Comparison of ENCODE assay signal across 22 cellular contexts in the genomic region with DNA sequence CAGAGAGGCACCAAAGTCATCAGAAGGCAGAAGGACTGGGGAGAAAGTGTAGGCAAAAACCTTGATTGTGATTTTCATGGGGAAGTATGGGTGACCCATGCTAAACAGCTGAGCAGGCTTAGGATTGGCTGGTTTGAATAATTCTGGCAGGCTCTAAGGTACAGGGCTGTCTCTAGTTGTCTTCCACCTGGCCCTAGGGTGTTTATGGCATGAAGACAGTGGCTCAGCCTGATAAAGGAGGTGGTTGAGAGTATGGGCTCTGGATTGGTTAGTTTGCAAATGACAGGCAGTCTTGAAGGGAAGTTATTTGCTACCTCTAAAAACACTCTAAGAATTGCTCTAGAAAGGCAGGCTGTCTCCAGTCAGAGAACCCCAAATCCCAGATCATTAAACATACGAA.
"Had no signal": no experiment of that assay in that cellular context is flagged by ENCODE, and none has a peak within 500 bp of the region (broad histone marks: within the 10 kb centered on the region; RNA-seq: fewer than 3 reads in every experiment).

No MANE protein-coding gene starts in this region.

- H3K36me3 ChIP-seq: adrenal gland had no signal

- H3K9me3 ChIP-seq: adrenal gland had no signal

- H2AFZ ChIP-seq: PC-9 had no signal

- DNase-seq: activated B cell treated with CpG ODN at 0.5 μM for 24 hours; activated CD4-positive, alpha-beta T cell treated with anti-CD3 and anti-CD28 coated beads for 1 hour; activated CD4-positive, alpha-beta T cell treated with anti-CD3 and anti-CD28 coated beads, Interleukin-2, amount 10 ng/mL, durations not matched to agents 24 days and 14 days; activated CD4-positive, alpha-beta T cell treated with anti-CD3 and anti-CD28 coated beads, Interleukin-2, amount 50 U/mL, for 48 hours; activated CD8-positive, alpha-beta memory T cell treated with anti-CD3 and anti-CD28 coated beads for 24 hours; activated naive CD4-positive, alpha-beta T cell treated with anti-CD3 and anti-CD28 coated beads, Interleukin-2, amount 50 U/mL, for 16 hours; activated naive CD8-positive, alpha-beta T cell treated with anti-CD3 and anti-CD28 coated beads, Interleukin-2, amount 10 ng/mL, durations not matched to agents 7 days and 5 days; activated T-cell treated with anti-CD3 and anti-CD28 coated beads, Interleukin-2, amount 50 U/mL, for 72 hours; anterior cingulate cortex; MM.1S; NCI-H1105; NCI-H1436 treated with DMSO at 0.1 percent for 48 hours; NCI-H187; NCI-H2081; NCI-H510A treated with DMSO at 0.1 percent for 48 hours; PC-9; T-cell; T-helper 2 cell; T1000 had no signal

- H3K4me1 ChIP-seq: adrenal gland had no signal

- H3K4me3 ChIP-seq: adrenal gland, PC-9, SK-N-MC had no signal

- H3K4me2 ChIP-seq: PC-9 had no signal

- H3K27ac ChIP-seq: adrenal gland, PC-9, SK-N-MC had no signal

- H3K27me3 ChIP-seq: adrenal gland had no signal

- ATAC-seq: Right ventricle myocardium inferior, T-cell had no signal
